In genomic region chr11:7579226-7579825, GRCh38 we compare ENCODE assay signal across 11 cellular contexts.
DNase-seq lines count a peak whose midpoint lies in the region; ATAC-seq and TF ChIP-seq lines count a peak whose summit lies in the region.
"Had no signal": no experiment of that assay in that cellular context is flagged by ENCODE, and none has a peak within 500 bp of the region (broad histone marks: within the 10 kb centered on the region; RNA-seq: fewer than 3 reads in every experiment).

No MANE protein-coding gene starts in this region.

- H3K36me3 ChIP-seq in muscle layer of duodenum (ENCODE audit: control insufficient read depth in 1 of 2, insufficient read depth in 2 of 2, low read length in 2 of 2) (no peaks in the 10 kb centered on the region), uterus (no peaks in the 10 kb centered on the region)

- DNase-seq in NOMO-1 treated with DMSO at 0.1 percent for 48 hours (lab: John Stamatoyannopoulos, UW; ENCODE audit: unreplicated experiment) (peak; percentile 6), NOMO-1 treated with dmso at 0.1 percent for 144 hours (lab: John Stamatoyannopoulos, UW; ENCODE audit: unreplicated experiment) (no peak), uterus (peak in 1 of 2 donors; percentile 52), NCI-H1092 (lab: John Stamatoyannopoulos, UW) (no peak), HUDEP-2 (lab: John Stamatoyannopoulos, UW; ENCODE audit: unreplicated experiment in 76 of 76) (no peak)
- DNase-seq: 8988T; activated CD8-positive, alpha-beta T cell treated with anti-CD3 and anti-CD28 coated beads for 36 hours; NCI-H2081 had no signal

- H3K27me3 ChIP-seq in muscle layer of duodenum (ENCODE audit: low read depth, low read length) (no peaks in the 10 kb centered on the region), uterus (no peaks in the 10 kb centered on the region)

- peaks cover 26 to 41% of the 10 kb centered on the region in 2 donors for H3K4me1 ChIP-seq in muscle layer of duodenum (ENCODE audit: control insufficient read depth in 1 of 2, insufficient read depth in 2 of 2, low read length in 2 of 2)
- H3K4me1 ChIP-seq in uterus = peaks cover 0 to 20% of the 10 kb centered on the region in 2 donors

- ATAC-seq in GM19397 (IDR thresholded peaks at IDR 0.05; ENCODE audit: unreplicated experiment) = no peak
- ATAC-seq: activated CD8-positive, alpha-beta T cell treated with anti-CD3 and anti-CD28 coated beads for 36 hours had no signal

- H3K9me3 ChIP-seq in muscle layer of duodenum (ENCODE audit: control insufficient read depth in 1 of 2, low read length in 2 of 2) (no peaks in the 10 kb centered on the region), uterus (no peaks in the 10 kb centered on the region)

- TF ChIP-seq CTCF in uterus (IDR thresholded peaks at IDR 0.05) = no peak

- intact Hi-C loops in uterus (cut with DNase I; ENCODE audit: low total_unique reads) = no loop called here

- peak overlapping the region; percentile 99 for H3K27ac ChIP-seq in cingulate gyrus (ENCODE audit: low read depth, low read length)
- peak overlapping the region; percentile 2 for H3K27ac ChIP-seq in muscle layer of duodenum (ENCODE audit: low read length)
- peak overlapping the region; percentile 57 to 80 for H3K27ac ChIP-seq in uterus

- H3K4me3 ChIP-seq in muscle layer of duodenum (ENCODE audit: low read depth in 1 of 2, low read length in 2 of 2) = no peak overlapping the region
- no peak overlapping the region for H3K4me3 ChIP-seq in uterus

- TF ChIP-seq POLR2A in uterus (IDR thresholded peaks at IDR 0.05) = no peak

Comparison
In these comparisons a context has a peak if more than half of its experiments do, and no peak if none do; other contexts are left out.
1. H3K27ac ChIP-seq: peak in every context shown above with its lines; median percentile 99 in cingulate gyrus; 68 in uterus; 2 in muscle layer of duodenum.